30 cellular contexts compared by ENCODE assay signal in genomic region chr4:137025484-137026059, GRCh38.
"Had no signal": no experiment of that assay in that cellular context is flagged by ENCODE, and none has a peak within 500 bp of the region (broad histone marks: within the 10 kb centered on the region; RNA-seq: fewer than 3 reads in every experiment).

No MANE protein-coding gene starts in this region.

- H3K4me3 ChIP-seq: Peyer's patch, SJSA1 had no signal

- H3K27ac ChIP-seq: Peyer's patch, SJSA1 had no signal

- H3K36me3 ChIP-seq: Peyer's patch, SJSA1 had no signal

- H3K4me1 ChIP-seq: Peyer's patch, SJSA1 had no signal

- ATAC-seq: activated CD4-positive, alpha-beta T cell treated with anti-CD3 and anti-CD28 coated beads for 36 hours; activated CD4-positive, CD25-positive, alpha-beta regulatory T cell treated with anti-CD3 and anti-CD28 coated beads, Interleukin-2, amount 50 U/mL, for 24 hours; activated CD8-positive, alpha-beta T cell treated with anti-CD3 and anti-CD28 coated beads, Interleukin-2, amount 10 ng/mL, durations not matched to agents 7 days and 5 days; PC-3 had no signal

- H3K9me3 ChIP-seq: Peyer's patch, SJSA1, SK-N-SH had no signal

- H3K4me2 ChIP-seq: SK-N-SH had no signal

- H3K27me3 ChIP-seq: Peyer's patch, SJSA1 had no signal

- FAIRE-seq: bronchial epithelial cell, TTC549 had no signal

- H3K9ac ChIP-seq: SK-N-SH had no signal

- DNase-seq: activated CD4-positive, alpha-beta T cell treated with anti-CD3 and anti-CD28 coated beads for 36 hours; activated CD4-positive, alpha-beta T cell treated with anti-CD3 and anti-CD28 coated beads, Interleukin-2, amount 10 ng/mL, durations not matched to agents 7 days and 5 days; activated CD4-positive, alpha-beta T cell treated with anti-CD3 and anti-CD28 coated beads, Interleukin-2, amount 50 U/mL, for 48 hours; activated CD8-positive, alpha-beta T cell treated with anti-CD3 and anti-CD28 coated beads, Interleukin-2, amount 10 ng/mL, durations not matched to agents 7 days and 5 days; activated gamma-delta T cell; activated naive CD4-positive, alpha-beta T cell treated with Interleukin-2 at 50 U/mL for 16 hours; activated naive CD8-positive, alpha-beta T cell treated with anti-CD3 and anti-CD28 coated beads, Interleukin-2, amount 10 ng/mL, durations not matched to agents 7 days and 5 days; activated T-cell treated with anti-CD3 and anti-CD28 coated beads, Interleukin-2, amount 50 U/mL, for 24 hours; caudate nucleus; cerebellar nuclear complex; Karpas-422; MM.1S; MV-4-11; NCI-H1092; NCI-H1436 treated with DMSO at 0.1 percent for 48 hours; NCI-H1694 treated with DMSO at 0.1 percent for 48 hours; NCI-H2029; NCI-H2171 treated with DMSO at 0.1 percent for 48 hours; NCI-H226; NCI-H446 treated with DMSO at 0.1 percent for 48 hours; NCI-H524; PC-3; Peyer's patch; RPMI8226; SHP77 treated with DMSO at 0.1 percent for 48 hours; SK-N-SH had no signal
